ENCODE assay signal across 8 cellular contexts in the genomic region with DNA sequence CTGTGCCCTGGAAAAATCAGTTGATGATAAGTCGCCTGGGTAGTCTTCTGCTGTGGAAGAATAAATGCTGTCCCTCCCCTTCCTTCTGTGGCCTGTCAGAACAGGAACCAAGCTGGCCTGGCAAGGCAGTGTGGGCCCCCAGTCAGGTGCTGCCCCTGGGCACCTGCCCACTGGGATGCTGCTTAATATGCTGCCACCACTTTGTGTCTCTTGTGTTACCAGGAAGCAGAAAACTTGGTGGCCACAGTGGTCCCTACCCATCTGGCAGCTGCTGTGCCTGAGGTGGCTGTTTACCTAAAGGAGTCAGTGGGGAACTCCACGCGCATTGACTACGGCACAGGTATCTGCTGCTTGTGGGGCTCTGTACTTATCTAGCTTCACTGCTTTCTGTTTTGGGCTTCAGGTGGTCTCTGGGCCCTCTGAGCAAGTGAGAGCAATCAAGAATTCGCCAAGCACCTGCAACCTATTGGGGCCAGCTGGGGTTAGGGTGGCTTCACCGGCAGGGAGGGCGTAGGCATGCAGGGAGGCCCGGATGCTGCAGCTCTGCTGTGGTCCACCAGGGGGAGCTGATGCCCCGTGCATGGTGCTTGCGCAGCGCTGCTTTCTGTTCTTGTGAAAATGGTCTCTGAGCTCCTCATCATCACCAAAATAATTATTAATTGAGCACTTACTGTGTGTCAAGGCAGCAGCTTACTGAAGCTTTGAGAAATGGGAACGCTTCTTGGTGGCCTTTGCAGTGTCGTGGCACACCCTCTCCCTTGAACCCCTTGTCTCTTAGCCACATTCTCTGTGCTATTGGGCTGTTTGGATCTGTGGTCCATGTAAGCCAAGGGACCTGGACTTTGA. TPM values are rescaled to one million over a fixed set of nuclear protein-coding genes. Genes with fewer than 3 reads are reported as not detected.
DNase-seq lines count a peak whose midpoint lies in the region; ATAC-seq and TF ChIP-seq lines count a peak whose summit lies in the region.

No MANE protein-coding gene starts in this region.

- H3K4me1 ChIP-seq in lower lobe of right lung, result peaks cover 15% of the 10 kb centered on the region

- intact Hi-C loops in lower lobe of right lung (cut with DNase I), result loop anchor here (10.0 kb wide), 1 partner anchor 483 kb away; no protein-coding TSS in a partner anchor

- H3K4me3 ChIP-seq in lower lobe of right lung, result no peak overlapping the region

- TF ChIP-seq CTCF in lower lobe of right lung (IDR thresholded peaks at IDR 0.05), result peak; percentile 99

- peaks cover 88% of the 10 kb centered on the region for H3K36me3 ChIP-seq in lower lobe of right lung

- peak; percentile 84 for DNase-seq in CD1c-positive myeloid dendritic cell (ENCODE audit: extremely low spot score)
- peak; percentile 82 for DNase-seq in NCI-H2171 treated with DMSO at 0.1 percent for 48 hours (lab: John Stamatoyannopoulos, UW)
- peak; percentile 85 for DNase-seq in activated CD4-positive, alpha-beta T cell treated with anti-CD3 and anti-CD28 coated beads, Interleukin-2, amount 50 U/mL, for 1 hour
- DNase-seq in lower lobe of right lung, result peak; percentile 84
- DNase-seq in stimulated activated CD8-positive, alpha-beta memory T cell treated with anti-CD3 and anti-CD28 coated beads, Interleukin-12 subunit alpha, Interleukin-12 subunit beta, amount 100 ng/mL, for 24 hours (ENCODE audit: extremely low read depth), result peak; percentile 53

- ATAC-seq in GM21723 (IDR thresholded peaks at IDR 0.05; ENCODE audit: unreplicated experiment), result peak; percentile 55
- peak; percentile 93 to 95 for ATAC-seq in lower lobe of right lung
- no peak for ATAC-seq in HG02970 (IDR thresholded peaks at IDR 0.05; ENCODE audit: low FRiP score, unreplicated experiment)

- H3K27me3 ChIP-seq in lower lobe of right lung (ENCODE audit: low read depth), result no peaks in the 10 kb centered on the region

- H3K27ac ChIP-seq in cingulate gyrus (ENCODE audit: low read depth, low read length) (peak overlapping the region; percentile 30), lower lobe of right lung (no peak overlapping the region)

- H3K9me3 ChIP-seq in lower lobe of right lung, result no peaks in the 10 kb centered on the region

RNA-seq across cellular contexts. Expression of a gene that starts 20.3 kb away (rescaled TPM):
- 100 TPM for total RNA-seq in lower lobe of right lung

RNA-seq across cellular contexts. Expression of a gene that starts 20.9 kb away (rescaled TPM):
- 23.2 TPM for total RNA-seq in lower lobe of right lung

RNA-seq across cellular contexts. Expression of a gene that starts 46.5 kb away (rescaled TPM):
- total RNA-seq in lower lobe of right lung, result 8.7 TPM

RNA-seq across cellular contexts. Expression of a gene that starts 50.6 kb away (rescaled TPM):
- 9.5 TPM for total RNA-seq in lower lobe of right lung
